In genomic region chr10:75097666-75098285, GRCh38 we compare ENCODE assay signal across 11 cellular contexts. TPM values are rescaled to one million over a fixed set of nuclear protein-coding genes. Genes with fewer than 3 reads are reported as not detected.
DNase-seq lines count a peak whose midpoint lies in the region; ATAC-seq and TF ChIP-seq lines count a peak whose summit lies in the region.
"Had no signal": no experiment of that assay in that cellular context is flagged by ENCODE, and none has a peak within 500 bp of the region (broad histone marks: within the 10 kb centered on the region; RNA-seq: fewer than 3 reads in every experiment).

No MANE protein-coding gene starts in this region.

- H3K27me3 ChIP-seq in heart right ventricle = no peaks in the 10 kb centered on the region
- no peaks in the 10 kb centered on the region for H3K27me3 ChIP-seq in esophagus muscularis mucosa
- H3K27me3 ChIP-seq in testis = no peaks in the 10 kb centered on the region
- H3K27me3 ChIP-seq: upper lobe of left lung had no signal

- no peak overlapping the region for H3K4me3 ChIP-seq in heart right ventricle
- no peak overlapping the region for H3K4me3 ChIP-seq in esophagus muscularis mucosa
- H3K4me3 ChIP-seq in testis = no peak overlapping the region
- H3K4me3 ChIP-seq: upper lobe of left lung had no signal

- WGBS in heart right ventricle, 2 donors = 89 to 92% methylated on average over 11 of the region's 11 CpGs
- WGBS in esophagus muscularis mucosa = 91% methylated on average over 9 of the region's 11 CpGs
- 95 to 100% methylated on average over 3 to 11 of the region's 11 CpGs for WGBS in testis, 2 donors

- H3K27ac ChIP-seq in heart right ventricle (no peak overlapping the region), esophagus muscularis mucosa (replicated peaks in 1 of 4) (no peak overlapping the region), testis (no peak overlapping the region)
- H3K27ac ChIP-seq: upper lobe of left lung had no signal

- H3K9me3 ChIP-seq in heart right ventricle (no peaks in the 10 kb centered on the region), esophagus muscularis mucosa (no peaks in the 10 kb centered on the region), testis (no peaks in the 10 kb centered on the region)
- H3K9me3 ChIP-seq: upper lobe of left lung had no signal

- no peaks in the 10 kb centered on the region for H3K4me1 Mint-ChIP-seq in activated naive CD8-positive, alpha-beta T cell treated with anti-CD3 and anti-CD28 coated beads for 36 hours
- no peaks in the 10 kb centered on the region for H3K4me1 Mint-ChIP-seq in T-helper 2 cell treated with Interferon-gamma antibody and Interleukin-4, amounts not matched to agents 5 μg/mL and 100 μg/mL, for 36 hours (ENCODE audit: low read depth)

- no peak overlapping the region for H3K27ac Mint-ChIP-seq in activated naive CD8-positive, alpha-beta T cell treated with anti-CD3 and anti-CD28 coated beads for 36 hours
- H3K27ac Mint-ChIP-seq in T-helper 2 cell treated with Interferon-gamma antibody and Interleukin-4, amounts not matched to agents 5 μg/mL and 100 μg/mL, for 36 hours = no peak overlapping the region

- no peaks in the 10 kb centered on the region for H3K27me3 Mint-ChIP-seq in activated naive CD8-positive, alpha-beta T cell treated with anti-CD3 and anti-CD28 coated beads for 36 hours
- no peaks in the 10 kb centered on the region for H3K27me3 Mint-ChIP-seq in T-helper 2 cell treated with Interferon-gamma antibody and Interleukin-4, amounts not matched to agents 5 μg/mL and 100 μg/mL, for 36 hours (ENCODE audit: low read depth)

- DNase-seq in heart right ventricle = no peak
- no peak for DNase-seq in Right ventricle myocardium inferior (ENCODE audit: missing footprints)
- peak; percentile 30 for DNase-seq in NCI-H2196 treated with DMSO at 0.1 percent for 48 hours (lab: John Stamatoyannopoulos, UW; ENCODE audit: unreplicated experiment)
- DNase-seq in esophagus muscularis mucosa (ENCODE audit: extremely low spot score) = no peak
- peak; percentile 40 for DNase-seq in testis
- no peak for DNase-seq in SHP77 treated with DMSO at 0.1 percent for 48 hours (lab: John Stamatoyannopoulos, UW)
- DNase-seq in activated naive CD8-positive, alpha-beta T cell treated with anti-CD3 and anti-CD28 coated beads for 36 hours = no peak
- DNase-seq in T-helper 2 cell treated with Interferon-gamma antibody and Interleukin-4, amounts not matched to agents 5 μg/mL and 100 μg/mL, for 36 hours (ENCODE audit: low spot score) = no peak
- DNase-seq: activated CD8-positive, alpha-beta memory T cell treated with anti-CD3 and anti-CD28 coated beads for 24 hours; Calu3 had no signal

- no peak overlapping the region for H3K4me3 Mint-ChIP-seq in activated naive CD8-positive, alpha-beta T cell treated with anti-CD3 and anti-CD28 coated beads for 36 hours
- no peak overlapping the region for H3K4me3 Mint-ChIP-seq in T-helper 2 cell treated with Interferon-gamma antibody and Interleukin-4, amounts not matched to agents 5 μg/mL and 100 μg/mL, for 36 hours

- H3K9me3 Mint-ChIP-seq in activated naive CD8-positive, alpha-beta T cell treated with anti-CD3 and anti-CD28 coated beads for 36 hours = no peaks in the 10 kb centered on the region
- no peaks in the 10 kb centered on the region for H3K9me3 Mint-ChIP-seq in T-helper 2 cell treated with Interferon-gamma antibody and Interleukin-4, amounts not matched to agents 5 μg/mL and 100 μg/mL, for 36 hours

- ATAC-seq in heart right ventricle (no peak), Right ventricle myocardium inferior (no peak)

- TF ChIP-seq EP300 in esophagus muscularis mucosa (IDR thresholded peaks at IDR 0.05) = no peak

- H3K36me3 ChIP-seq in heart right ventricle (no peaks in the 10 kb centered on the region), esophagus muscularis mucosa (no peaks in the 10 kb centered on the region), testis (ENCODE audit: low read depth, missing control alignments) (no peaks in the 10 kb centered on the region)
- H3K36me3 ChIP-seq: upper lobe of left lung had no signal

- intact Hi-C loops in heart right ventricle (cut with DNase I) (loop anchor here in 6 of 10 donors (2.0 to 10.0 kb wide), 7 partner anchors 60 to 850 kb away; partner anchors contain the start of gene COMTD1 (in 1 of the 6)), Right ventricle myocardium inferior (cut with DNase I) (loop anchor here (10.0 kb wide), 1 partner anchor 63 kb away; no protein-coding TSS in a partner anchor), esophagus muscularis mucosa (cut with DNase I) (no loop called here), testis (cut with DNase I; ENCODE audit: low total_unique reads) (no loop called here)

- H3K4me1 ChIP-seq in heart right ventricle (peaks cover 4 to 28% (median 17%) of the 10 kb centered on the region in 9 donors), esophagus muscularis mucosa (peaks cover 6 to 15% (median 8%) of the 10 kb centered on the region in 4 donors), testis (peaks cover 11% of the 10 kb centered on the region)

- no peaks in the 10 kb centered on the region for H3K36me3 Mint-ChIP-seq in activated naive CD8-positive, alpha-beta T cell treated with anti-CD3 and anti-CD28 coated beads for 36 hours
- H3K36me3 Mint-ChIP-seq in T-helper 2 cell treated with Interferon-gamma antibody and Interleukin-4, amounts not matched to agents 5 μg/mL and 100 μg/mL, for 36 hours (ENCODE audit: low read depth) = no peaks in the 10 kb centered on the region

- TF ChIP-seq POLR2A in esophagus muscularis mucosa (IDR thresholded peaks at IDR 0.05; ENCODE audit: low read depth) = no peak
- TF ChIP-seq POLR2A in testis (IDR thresholded peaks at IDR 0.05) = no peak

- TF ChIP-seq CTCF in heart right ventricle (IDR thresholded peaks at IDR 0.05) (peak in 5 of 9 donors; percentile 6 to 44 (median 25)), esophagus muscularis mucosa (IDR thresholded peaks at IDR 0.05) (peak in 2 of 3 experiments; percentile 12 to 18), testis (IDR thresholded peaks at IDR 0.05) (peak in 1 of 3 experiments; percentile 11)

RNA-seq across cellular contexts. Expression of gene SAMD8, which starts 13.7 kb away (rescaled TPM):
- 10 to 100 TPM; 23.8 to 31.2 (median 26.5) TPM for total RNA-seq in heart right ventricle
- polyA plus RNA-seq in heart right ventricle = 1 to 10 TPM; 5.3 to 8.5 TPM
- total RNA-seq in Right ventricle myocardium inferior = 21.9 TPM
- total RNA-seq in esophagus muscularis mucosa = 10 to 100 TPM; 19.0 to 28.0 (median 27.5) TPM
- total RNA-seq in testis = 10 to 100 TPM; 55.3 to 66.3 TPM
- 45.0 TPM for polyA plus RNA-seq in testis (ENCODE audit: insufficient read depth, low read depth, low replicate concordance)
- 10 to 100 TPM; 15.9 to 17.3 TPM for total RNA-seq in activated naive CD8-positive, alpha-beta T cell treated with anti-CD3 and anti-CD28 coated beads for 36 hours

Comparison
In these comparisons a context has a peak if more than half of its experiments do, and no peak if none do; other contexts are left out.
1. DNase-seq: peak in NCI-H2196 treated with DMSO at 0.1 percent for 48 hours (single experiment) and testis (single experiment); none in heart right ventricle (0 of 2), Right ventricle myocardium inferior (single experiment), esophagus muscularis mucosa (single experiment), SHP77 treated with DMSO at 0.1 percent for 48 hours (single experiment), activated naive CD8-positive, alpha-beta T cell treated with anti-CD3 and anti-CD28 coated beads for 36 hours (single experiment) and T-helper 2 cell treated with Interferon-gamma antibody and Interleukin-4, amounts not matched to agents 5 μg/mL and 100 μg/mL, for 36 hours (single experiment).
2. intact Hi-C loops: an anchor here in heart right ventricle (2.0 to 10.0 kb wide) and Right ventricle myocardium inferior (10.0 kb wide); none called in esophagus muscularis mucosa and testis.